8 cellular contexts compared by ENCODE assay signal in genomic region chr2:55051026-55051866, GRCh38. TPM values are rescaled to one million over a fixed set of nuclear protein-coding genes. Genes with fewer than 3 reads are reported as not detected.
DNase-seq lines count a peak whose midpoint lies in the region; ATAC-seq lines count a peak whose summit lies in the region.

No MANE protein-coding gene starts in this region.

- ATAC-seq in HG03520 (IDR thresholded peaks at IDR 0.05; ENCODE audit: unreplicated experiment) = no peak

- peak; percentile 65 for DNase-seq in DMS53 treated with DMSO at 0.1 percent for 48 hours (lab: John Stamatoyannopoulos, UW; ENCODE audit: unreplicated experiment)
- no peak for DNase-seq in Jurkat, Clone E6-1 (ENCODE audit: low read depth, low spot score)
- peak; percentile 73 for DNase-seq in T1000 (lab: John Stamatoyannopoulos, UW)
- DNase-seq in dedifferentiated amniotic fluid mesenchymal stem cell (ENCODE audit: extremely low spot score) = peak; percentile 98
- peak; percentile 99 for DNase-seq in kidney glomerular epithelial cell (lab: John Stamatoyannopoulos, UW)
- DNase-seq in stimulated activated CD4-positive, alpha-beta T cell treated with anti-CD3 and anti-CD28 coated beads, Interleukin-1b, Interleukin-23, amount 100 ng/mL, for 48 hours = peak; percentile 44
- no peak for DNase-seq in GM19238 (ENCODE audit: insufficient read length, low spot score)

- H3K4me3 ChIP-seq in Jurkat, Clone E6-1 (ENCODE audit: low read length) = peak overlapping the region; percentile 65

RNA-seq across cellular contexts. Expression of gene RTN4, which starts 1.0 kb away (rescaled TPM):
- polyA plus RNA-seq in Jurkat, Clone E6-1 (2012; ENCODE audit: insufficient read depth, insufficient read length) = 149 TPM

Comparison
In these comparisons a context has a peak if more than half of its experiments do, and no peak if none do; other contexts are left out.
1. DNase-seq: peak in DMS53 treated with DMSO at 0.1 percent for 48 hours (single experiment), T1000 (single experiment), dedifferentiated amniotic fluid mesenchymal stem cell (single experiment), kidney glomerular epithelial cell (single experiment) and stimulated activated CD4-positive, alpha-beta T cell treated with anti-CD3 and anti-CD28 coated beads, Interleukin-1b, Interleukin-23, amount 100 ng/mL, for 48 hours (single experiment); none in Jurkat, Clone E6-1 (single experiment) and GM19238 (single experiment).